9 cellular contexts compared by ENCODE assay signal in genomic region chr4:27467351-27467750, GRCh38.
"Had no signal": no experiment of that assay in that cellular context is flagged by ENCODE, and none has a peak within 500 bp of the region (broad histone marks: within the 10 kb centered on the region; RNA-seq: fewer than 3 reads in every experiment).

No MANE protein-coding gene starts in this region.

- DNase-seq: GOT3, H7, HFFc6, IMR-90, KG1 had no signal

- H3K4me1 ChIP-seq: HAP-1 had no signal

- H3K4me3 ChIP-seq: HAP-1, K562 had no signal

- H3K9me3 ChIP-seq: HAP-1 had no signal

- FAIRE-seq: HTR-8/SVneo, K562 had no signal

- H3K36me3 ChIP-seq: HAP-1 had no signal

- ATAC-seq: HCT116, K562 had no signal
